8 cellular contexts compared by ENCODE assay signal in the genomic region with DNA sequence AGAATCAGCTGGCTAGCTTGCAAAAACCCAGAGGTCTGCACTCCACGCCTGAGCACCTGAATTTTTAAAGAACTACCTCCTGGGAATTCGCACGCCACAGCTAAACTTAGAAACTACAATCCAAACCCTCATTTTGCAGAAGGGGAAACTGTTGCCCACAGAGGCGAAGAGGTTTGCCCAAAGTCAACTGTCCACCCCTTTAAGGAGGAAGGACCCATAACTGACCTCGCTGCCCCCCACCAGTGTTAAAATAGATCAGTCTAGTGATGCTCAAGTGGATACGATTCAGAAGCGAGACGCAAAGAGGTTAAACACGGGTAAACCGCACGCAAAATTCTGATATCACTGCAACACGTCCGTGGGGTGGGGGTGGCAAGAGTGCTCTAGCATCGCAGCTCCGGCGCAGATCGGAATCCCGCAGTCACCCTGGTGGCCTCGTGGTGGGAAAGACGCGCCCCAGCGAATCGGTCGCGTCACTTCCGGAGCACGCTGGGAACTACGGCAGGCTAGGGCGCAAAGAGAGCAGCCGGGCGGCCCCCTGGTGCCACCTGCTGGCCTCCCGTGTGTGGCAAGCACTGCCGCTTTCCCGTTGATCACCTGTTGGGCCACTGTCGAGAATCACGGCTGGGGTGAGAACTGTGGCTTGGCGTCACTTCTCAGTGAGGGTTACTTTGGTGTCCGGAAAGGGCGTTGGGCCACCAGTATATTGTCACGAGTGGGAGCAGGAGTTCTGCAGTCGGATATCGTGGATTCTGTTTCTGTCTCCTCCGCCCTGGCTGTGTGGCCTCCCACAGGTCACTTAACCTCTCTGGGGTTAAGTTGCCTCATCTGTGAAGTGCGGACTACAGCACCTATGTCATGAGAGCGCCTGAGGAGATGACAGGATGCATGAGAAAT. TPM values are rescaled to one million over a fixed set of nuclear protein-coding genes. Genes with fewer than 3 reads are reported as not detected.
DNase-seq lines count a peak whose midpoint lies in the region; ATAC-seq and TF ChIP-seq lines count a peak whose summit lies in the region.

Gene ALKBH2, minus strand, starts transcription at position 451 of the 897 bp plus-strand sequence. CDS start 686 bp downstream, outside the sequence.

- H3K9me3 ChIP-seq in heart left ventricle (no peaks in the 10 kb centered on the region), upper lobe of right lung (no peaks in the 10 kb centered on the region)

- TF ChIP-seq POLR2A in heart left ventricle (IDR thresholded peaks at IDR 0.05): peak in 1 of 2 donors; percentile 37

- H3K27me3 ChIP-seq in heart left ventricle (no peaks in the 10 kb centered on the region), upper lobe of right lung (no peaks in the 10 kb centered on the region)

- peak; percentile 99 for TF ChIP-seq CTCF in GM12873 (IDR thresholded peaks at IDR 0.05; ENCODE audit: insufficient read depth, low read depth, low read length, missing control alignments)
- TF ChIP-seq CTCF in heart left ventricle (IDR thresholded peaks at IDR 0.05): peak; percentile 97 to 100 (median 99)
- peak; percentile 96 for TF ChIP-seq CTCF in upper lobe of right lung (IDR thresholded peaks at IDR 0.05)

- peak; percentile 90 for DNase-seq in NCI-H1436 (lab: John Stamatoyannopoulos, UW)
- DNase-seq in T follicular helper cell (ENCODE audit: low read depth): peak; percentile 94
- peak; percentile 92 to 96 (median 95) for DNase-seq in heart left ventricle
- DNase-seq in posterior vena cava (ENCODE audit: low spot score): peak; percentile 98
- DNase-seq in upper lobe of right lung: peak; percentile 97

- WGBS in adipose tissue, 3 donors: 4 to 6% (median 5%) methylated on average over 45 of the region's 45 CpGs
- 3 to 6% (median 5%) methylated on average over 37 to 45 of the region's 45 CpGs for WGBS in heart left ventricle, 4 donors

- peaks cover 0 to 31% (median 24%) of the 10 kb centered on the region in 12 donors for H3K4me1 ChIP-seq in heart left ventricle
- H3K4me1 ChIP-seq in upper lobe of right lung: peaks cover 20% of the 10 kb centered on the region

- H3K27ac ChIP-seq in adipose tissue (ENCODE audit: low read depth, low read length) (no peak within 1 kb of the TSS), heart left ventricle (peak within 1 kb of the TSS in 11 of 12 donors; percentile 2 to 82 (median 53)), upper lobe of right lung (peak within 1 kb of the TSS; percentile 78)

- peaks cover 0 to 30% (median 16%) of the 10 kb centered on the region in 9 donors for H3K36me3 ChIP-seq in heart left ventricle
- H3K36me3 ChIP-seq in upper lobe of right lung: peaks cover 16% of the 10 kb centered on the region

- intact Hi-C loops in heart left ventricle (cut with DNase I): loop anchor here in 9 of 10 donors (1.0 to 10.0 kb wide), 15 partner anchors 41 to 531 kb away; partner anchors contain the start of genes ISCU (in 5 of the 9), SART3 (in 5 of the 9), DAO (in 2 of the 9) and SSH1 (in 1 of the 9)
- intact Hi-C loops in posterior vena cava (cut with DNase I): loop anchor here (10.0 kb wide), 1 partner anchor 528 kb away; the partner anchor contains the start of genes ISCU (in 2 of the 2) and SART3 (in 2 of the 2)
- intact Hi-C loops in upper lobe of right lung (cut with DNase I): no loop called here

- peak within 1 kb of the TSS; percentile 4 to 69 (median 58) for H3K4me3 ChIP-seq in heart left ventricle
- H3K4me3 ChIP-seq in upper lobe of right lung: peak within 1 kb of the TSS; percentile 61

- ATAC-seq in HG02763 (IDR thresholded peaks at IDR 0.05; ENCODE audit: unreplicated experiment): peak; percentile 65
- ATAC-seq in heart left ventricle: peak; percentile 57 to 78 (median 78)
- ATAC-seq in upper lobe of right lung: peak; percentile 92

RNA-seq across cellular contexts. Expression of gene ALKBH2, which starts in this region (rescaled TPM):
- 10 to 100 TPM; 12.7 to 23.8 (median 15.4) TPM for polyA plus RNA-seq in adipose tissue
- 1 to 10 TPM; 5.1 to 9.4 (median 7.1) TPM for total RNA-seq in heart left ventricle
- 10 to 100 TPM; 16.8 to 18.0 TPM for polyA plus RNA-seq in heart left ventricle
- 10 to 100 TPM; 13.3 to 18.4 TPM for total RNA-seq in posterior vena cava
- total RNA-seq in upper lobe of right lung: 10.1 TPM
